8 cellular contexts compared by ENCODE assay signal in genomic region chr15:36579792-36580431, GRCh38. TPM values are rescaled to one million over a fixed set of nuclear protein-coding genes. Genes with fewer than 3 reads are reported as not detected.
A peak's percentile ranks its signal among the peaks of the same experiment; 100 is the strongest.
DNase-seq lines count a peak whose midpoint lies in the region; ATAC-seq and TF ChIP-seq lines count a peak whose summit lies in the region.

No MANE protein-coding gene starts in this region.

- H3K9me2 ChIP-seq in Karpas-422 (replicated peaks; ENCODE audit: insufficient read depth, low read length): no peaks in the 10 kb centered on the region

- no peaks in the 10 kb centered on the region for H3K36me3 ChIP-seq in Karpas-422 (ENCODE audit: insufficient read depth, low read length)
- no peaks in the 10 kb centered on the region for H3K36me3 ChIP-seq in right atrium auricular region

- H3K79me2 ChIP-seq in Karpas-422 (ENCODE audit: low read length): no peaks in the 10 kb centered on the region

- H3K4me2 ChIP-seq in Karpas-422 (ENCODE audit: low read depth, low read length, poor library complexity, severe bottlenecking): peak overlapping the region; percentile 90

- H3K4me1 ChIP-seq in Karpas-422 (ENCODE audit: low read length) (peaks cover 14% of the 10 kb centered on the region), right atrium auricular region (peaks cover 0 to 10% of the 10 kb centered on the region in 2 donors)

- peak overlapping the region; percentile 99 for H2AFZ ChIP-seq in Karpas-422 (ENCODE audit: low read length)

- H3K27me3 ChIP-seq in Karpas-422 (ENCODE audit: low read length) (no peaks in the 10 kb centered on the region), right atrium auricular region (no peaks in the 10 kb centered on the region)

- H3K27ac ChIP-seq in Karpas-422 (ENCODE audit: low read length) (no peak overlapping the region), right atrium auricular region (peak overlapping the region; percentile 73 to 88)

- DNase-seq in Karpas-422 (peak; percentile 51), right atrium auricular region (ENCODE audit: low spot score) (no peak), skeletal muscle cell (ENCODE audit: low read depth) (no peak), superior temporal gyrus (ENCODE audit: extremely low spot score) (no peak), SIG-M5 treated with dmso at 0.1 percent for 504 hours (lab: John Stamatoyannopoulos, UW; ENCODE audit: unreplicated experiment) (no peak)
- peak; percentile 30 for DNase-seq in activated naive CD4-positive, alpha-beta T cell treated with anti-CD3 and anti-CD28 coated beads, Interleukin-2, amount 50 U/mL, for 16 hours

- ATAC-seq in GM21526 (IDR thresholded peaks at IDR 0.05; ENCODE audit: low FRiP score, unreplicated experiment): peak; percentile 43

- H3K9ac ChIP-seq in Karpas-422 (ENCODE audit: low read length): peak overlapping the region; percentile 78

- H3K4me3 ChIP-seq in GM08714 (ENCODE audit: low read length) (peak overlapping the region; percentile 79), Karpas-422 (ENCODE audit: low read length) (peak overlapping the region; percentile 79), right atrium auricular region (peak overlapping the region; percentile 74 to 81), skeletal muscle cell (ENCODE audit: low read depth, low read length) (peak overlapping the region; percentile 75)

- H3K9me3 ChIP-seq in Karpas-422 (ENCODE audit: low read length) (no peaks in the 10 kb centered on the region), right atrium auricular region (no peaks in the 10 kb centered on the region)

- TF ChIP-seq CTCF in right atrium auricular region (IDR thresholded peaks at IDR 0.05): no peak

- H4K20me1 ChIP-seq in Karpas-422 (ENCODE audit: insufficient read depth, low read depth, low read length): no peaks in the 10 kb centered on the region

RNA-seq across cellular contexts. Expression of gene CDIN1, which starts 0.5 kb away (rescaled TPM):
- total RNA-seq in Karpas-422 (2014; rRNA removed; shearing (Covaris generic); ENCODE audit: low replicate concordance): 5.2 and 12.8 TPM in 2 replicates
- 10 to 100 TPM; 10.3 to 11.9 TPM for total RNA-seq in right atrium auricular region

Comparison
In these comparisons a context has a peak if more than half of its experiments do, and no peak if none do; other contexts are left out.
1. DNase-seq: peak in Karpas-422 (single experiment) and activated naive CD4-positive, alpha-beta T cell treated with anti-CD3 and anti-CD28 coated beads, Interleukin-2, amount 50 U/mL, for 16 hours (single experiment); none in right atrium auricular region (single experiment), skeletal muscle cell (single experiment), superior temporal gyrus (single experiment) and SIG-M5 treated with dmso at 0.1 percent for 504 hours (single experiment).
2. Peak in every context shown above with its lines, with median percentiles within 50 percentile points of each other: H3K4me3 ChIP-seq.